Comparison of ENCODE assay signal across 8 cellular contexts in the genomic region with DNA sequence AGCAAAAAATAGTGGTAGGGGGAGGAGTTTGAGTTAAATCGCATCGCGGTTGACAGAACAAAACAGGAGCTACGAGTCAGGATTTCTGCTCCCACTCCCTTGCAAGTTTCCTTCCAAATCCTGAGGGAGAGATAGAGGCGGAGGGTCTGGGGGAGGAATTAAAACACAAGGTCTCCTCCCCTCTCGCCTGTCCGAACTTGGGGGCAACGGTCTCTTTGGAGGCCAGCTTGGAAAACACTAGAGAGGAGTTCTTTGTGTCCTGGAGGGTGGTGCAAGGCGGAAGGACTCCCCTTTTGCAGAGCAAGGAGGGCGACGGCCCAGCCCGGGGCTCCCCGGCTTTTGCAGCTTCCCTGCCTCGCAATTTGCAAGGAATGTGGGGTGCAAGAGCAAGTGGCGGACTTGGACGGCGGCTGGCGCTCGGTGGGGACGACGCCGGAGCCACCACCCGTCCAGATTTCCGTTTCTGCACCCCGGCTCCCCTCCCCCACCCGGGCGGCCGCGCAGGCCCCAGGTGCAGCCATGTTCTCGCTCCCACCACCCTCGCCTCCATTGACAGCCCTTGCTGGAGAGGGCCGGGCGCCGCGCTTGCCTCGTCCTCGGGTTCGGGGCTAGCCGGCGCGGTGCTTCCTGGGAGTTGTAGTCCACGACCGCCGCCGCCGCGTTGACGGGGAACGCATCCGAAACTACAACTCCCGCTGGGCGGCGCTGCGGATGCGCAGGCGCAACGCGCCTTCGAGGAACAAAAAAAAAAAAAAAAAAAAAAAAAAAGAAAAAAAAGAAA. TPM values are rescaled to one million over a fixed set of nuclear protein-coding genes. Genes with fewer than 3 reads are reported as not detected.
DNase-seq lines count a peak whose midpoint lies in the region; ATAC-seq and TF ChIP-seq lines count a peak whose summit lies in the region.

No MANE protein-coding gene starts in this region.

- TF ChIP-seq POLR2A in breast epithelium (IDR thresholded peaks at IDR 0.05): no peak

- CTCF ChIA-PET in AG04450 (lab: Charles Lee): interaction anchor here (0.6 to 0.8 kb wide), 4 partner anchors 15 to 157 kb away, joined by 4 to 9 read pairs (median 5); no protein-coding TSS in a partner anchor

- peak; percentile 47 for ATAC-seq in GM18870 (IDR thresholded peaks at IDR 0.05; ENCODE audit: unreplicated experiment)
- ATAC-seq in HG03108 (IDR thresholded peaks at IDR 0.05; ENCODE audit: unreplicated experiment): peak; percentile 49

- H3K9me3 ChIP-seq in AG04450 (ENCODE audit: control insufficient read depth, insufficient read depth, low read length) (peaks cover 3% of the 10 kb centered on the region; the same call in 1 of the 2 replicates), breast epithelium (no peaks in the 10 kb centered on the region)

- H3K27me3 ChIP-seq in AG04450 (ENCODE audit: control insufficient read depth, insufficient read depth, low read length) (no peaks in the 10 kb centered on the region), breast epithelium (no peaks in the 10 kb centered on the region)

- peak overlapping the region; percentile 73 for H3K4me3 ChIP-seq in AG04450 (ENCODE audit: low read depth, low read length)
- peak overlapping the region; percentile 95 to 100 (median 99) for H3K4me3 ChIP-seq in breast epithelium
- peak overlapping the region; percentile 75 to 100 (median 99) for H3K4me3 ChIP-seq in skin epidermis

- intact Hi-C loops in breast epithelium (cut with DNase I; ENCODE audit: low total_unique reads): loop anchor here (5.0 kb wide), 1 partner anchor 175 kb away; no protein-coding TSS in a partner anchor

- peaks cover 0 to 14% of the 10 kb centered on the region in 2 donors for H3K4me1 ChIP-seq in breast epithelium

- H3K27ac ChIP-seq in AG04450 (ENCODE audit: low read depth, low read length) (peak overlapping the region; percentile 89), VCaP (peak overlapping the region; percentile 100), breast epithelium (peak overlapping the region; percentile 98), skin epidermis (peak overlapping the region; percentile 91 to 100 (median 99))

- peak; percentile 92 for DNase-seq in AG04450 (ENCODE audit: low read depth, low spot score)
- peak; percentile 98 for DNase-seq in NCI-H2171 treated with DMSO at 0.1 percent for 48 hours (lab: John Stamatoyannopoulos, UW)
- DNase-seq in breast epithelium (ENCODE audit: low spot score in 2 of 2): peak; percentile 95 to 98
- DNase-seq in iPS-NIHi11 (ENCODE audit: low spot score): peak; percentile 94

- H3K36me3 ChIP-seq in breast epithelium: no peaks in the 10 kb centered on the region

- TF ChIP-seq CTCF in AG04450 (IDR thresholded peaks at IDR 0.05; ENCODE audit: low read depth, low read length): peak; percentile 29
- TF ChIP-seq CTCF in VCaP (conservative IDR thresholded peaks at IDR 0.05): no peak
- no peak for TF ChIP-seq CTCF in breast epithelium (IDR thresholded peaks at IDR 0.05)

- POLR2A ChIA-PET in AG04450 (lab: Yijun Ruan, JAX): interaction anchor here (0.6 to 1.0 kb wide), 4 partner anchors 22 to 70 kb away, joined by 3 to 11 read pairs (median 6); no protein-coding TSS in a partner anchor

RNA-seq across cellular contexts. Expression of a gene that starts 0.4 kb away (rescaled TPM):
- polyA plus RNA-seq in AG04450 (2011; rRNA removed): 91.2 and 115 TPM in 2 replicates
- polyA minus RNA-seq in AG04450 (2011; rRNA and poly(A)+ RNA removed): 47.7 and 78.7 TPM in 2 replicates
- 100 to 1,000 TPM; 133 to 241 (median 184) TPM for total RNA-seq in breast epithelium

Comparison
In these comparisons a context has a peak if more than half of its experiments do, and no peak if none do; other contexts are left out.
1. Peak in every context shown above with its lines: DNase-seq, ATAC-seq, H3K4me3 ChIP-seq and H3K27ac ChIP-seq.